7 cellular contexts compared by ENCODE assay signal in the genomic region with DNA sequence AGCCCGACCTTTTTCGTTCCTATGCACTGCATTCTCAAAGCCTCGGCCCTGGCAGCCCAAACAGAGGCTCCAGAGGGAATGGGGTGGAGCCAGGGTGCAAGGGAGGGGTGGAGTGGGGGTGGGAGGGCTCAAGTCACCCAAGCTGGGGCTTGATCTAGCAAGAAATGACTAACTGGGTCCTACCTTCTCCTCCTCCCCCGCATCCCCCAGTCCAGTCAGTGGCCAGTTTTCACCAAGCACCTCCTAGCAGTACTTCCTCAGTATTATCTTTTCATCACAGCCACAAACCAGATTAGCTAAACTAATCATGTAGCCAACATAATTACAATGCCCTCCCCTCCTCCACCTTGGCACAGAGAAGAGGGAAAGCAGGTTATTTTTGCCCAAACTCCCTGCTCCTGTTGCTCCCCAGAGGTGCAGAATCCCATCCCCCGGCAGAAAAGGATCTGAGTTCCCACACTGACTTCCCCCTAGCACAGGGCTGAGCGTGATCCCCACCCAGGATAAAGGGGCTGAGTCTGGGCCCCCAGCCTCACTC. TPM values are rescaled to one million over a fixed set of nuclear protein-coding genes. Genes with fewer than 3 reads are reported as not detected.
DNase-seq lines count a peak whose midpoint lies in the region; ATAC-seq and TF ChIP-seq lines count a peak whose summit lies in the region.
"Had no signal": no experiment of that assay in that cellular context is flagged by ENCODE, and none has a peak within 500 bp of the region (broad histone marks: within the 10 kb centered on the region; RNA-seq: fewer than 3 reads in every experiment).

No MANE protein-coding gene starts in this region.

- TF ChIP-seq CTCF in right lobe of liver (IDR thresholded peaks at IDR 0.05) (no peak), lower leg skin (IDR thresholded peaks at IDR 0.05) (no peak)

- H3K27me3 ChIP-seq in right lobe of liver = no peaks in the 10 kb centered on the region

- no peaks in the 10 kb centered on the region for H3K36me3 ChIP-seq in right lobe of liver

- 4% methylated on average over 4 of the region's 6 CpGs for WGBS in right lobe of liver (ENCODE audit: insufficient coverage, low coverage, low lambda C conversion rate, missing lambda C conversion rate)
- 25 to 27% methylated on average over 6 of the region's 6 CpGs for WGBS in lower leg skin, 2 donors

- peaks cover 0 to 41% (median 15%) of the 10 kb centered on the region in 4 donors for H3K4me1 ChIP-seq in right lobe of liver

- peak overlapping the region in 2 of 3 donors; percentile 91 to 95 for H3K27ac ChIP-seq in right lobe of liver

- no peaks in the 10 kb centered on the region for H3K9me3 ChIP-seq in right lobe of liver

- peak in 1 of 4 donors; percentile 14 for ATAC-seq in right lobe of liver

- H3K4me3 ChIP-seq in right lobe of liver (no peak overlapping the region), lower leg skin (ENCODE audit: low read depth, poor library complexity, severe bottlenecking) (no peak overlapping the region)

- DNase-seq in EL = peak; percentile 55
- DNase-seq in T1000 (lab: John Stamatoyannopoulos, UW) = peak; percentile 4
- DNase-seq in right lobe of liver = peak in 1 of 3 donors; percentile 48
- no peak for DNase-seq in NCI-H2081 treated with DMSO at 0.1 percent for 48 hours (lab: John Stamatoyannopoulos, UW)
- no peak for DNase-seq in lower leg skin (ENCODE audit: low spot score in 2 of 2)
- no peak for DNase-seq in stimulated activated CD4-positive, alpha-beta T cell treated with anti-CD3 and anti-CD28 coated beads, Interleukin-4, amount 100 ng/mL, for 4 hours

- intact Hi-C loops in right lobe of liver (cut with DNase I) = no loop called here
- intact Hi-C loops in lower leg skin (cut with DNase I; ENCODE audit: low total_unique reads) = no loop called here

- no peak for TF ChIP-seq POLR2A in right lobe of liver (IDR thresholded peaks at IDR 0.05)
- no peak for TF ChIP-seq POLR2A in lower leg skin (IDR thresholded peaks at IDR 0.05)

RNA-seq across cellular contexts. Expression of a gene that starts 2.2 kb away (rescaled TPM):
- total RNA-seq in right lobe of liver = 10 to 100 TPM; 54.3 to 74.8 (median 65.7) TPM
- total RNA-seq in lower leg skin = 1,000 to 10,000 TPM; 1,980 to 2,336 (median 2,116) TPM

RNA-seq across cellular contexts. Expression of a gene that starts 27.5 kb away (rescaled TPM):
- 1 to 10 TPM; 1.8 to 3.8 (median 2.8) TPM for total RNA-seq in right lobe of liver
- 10 to 100 TPM; 12.8 to 14.5 (median 13.2) TPM for total RNA-seq in lower leg skin

RNA-seq across cellular contexts. Expression of a gene that starts 28.5 kb away (rescaled TPM):
- total RNA-seq in right lobe of liver (1 to 10 TPM; 2.4 to 5.1 (median 4.0) TPM), lower leg skin (10 to 100 TPM in 1 of 4 donors, 1 to 10 TPM in 3; 4.2 to 25.4 (median 6.8) TPM)

RNA-seq across cellular contexts. Expression of a gene that starts 49.8 kb away (rescaled TPM):
- total RNA-seq in right lobe of liver = under 1 TPM in 3 of 6 experiments, not detected in 3; 0.07 to 0.10 (median 0.07) TPM
- 1 to 10 TPM in 2 of 4 donors, under 1 TPM in 2; 0.75 to 1.8 (median 1.1) TPM for total RNA-seq in lower leg skin
- total RNA-seq: myocyte had no signal

RNA-seq across cellular contexts. Expression of a gene that starts 51.8 kb away (rescaled TPM):
- total RNA-seq in right lobe of liver (10 to 100 TPM; 19.9 to 30.7 (median 23.1) TPM), lower leg skin (10 to 100 TPM; 17.7 to 35.1 (median 25.9) TPM)

Comparison
In these comparisons a context has a peak if more than half of its experiments do, and no peak if none do; other contexts are left out.
1. DNase-seq: peak in EL (single experiment) and T1000 (single experiment); none in NCI-H2081 treated with DMSO at 0.1 percent for 48 hours (single experiment), lower leg skin (0 of 2) and stimulated activated CD4-positive, alpha-beta T cell treated with anti-CD3 and anti-CD28 coated beads, Interleukin-4, amount 100 ng/mL, for 4 hours (0 of 2).
2. RNA of a gene that starts 2.2 kb away (total RNA-seq): 1,980 to 2,336 TPM in lower leg skin; 54.3 to 74.8 TPM in right lobe of liver; every median in the first group is over 10 times any median in the second.